In the genomic region with DNA sequence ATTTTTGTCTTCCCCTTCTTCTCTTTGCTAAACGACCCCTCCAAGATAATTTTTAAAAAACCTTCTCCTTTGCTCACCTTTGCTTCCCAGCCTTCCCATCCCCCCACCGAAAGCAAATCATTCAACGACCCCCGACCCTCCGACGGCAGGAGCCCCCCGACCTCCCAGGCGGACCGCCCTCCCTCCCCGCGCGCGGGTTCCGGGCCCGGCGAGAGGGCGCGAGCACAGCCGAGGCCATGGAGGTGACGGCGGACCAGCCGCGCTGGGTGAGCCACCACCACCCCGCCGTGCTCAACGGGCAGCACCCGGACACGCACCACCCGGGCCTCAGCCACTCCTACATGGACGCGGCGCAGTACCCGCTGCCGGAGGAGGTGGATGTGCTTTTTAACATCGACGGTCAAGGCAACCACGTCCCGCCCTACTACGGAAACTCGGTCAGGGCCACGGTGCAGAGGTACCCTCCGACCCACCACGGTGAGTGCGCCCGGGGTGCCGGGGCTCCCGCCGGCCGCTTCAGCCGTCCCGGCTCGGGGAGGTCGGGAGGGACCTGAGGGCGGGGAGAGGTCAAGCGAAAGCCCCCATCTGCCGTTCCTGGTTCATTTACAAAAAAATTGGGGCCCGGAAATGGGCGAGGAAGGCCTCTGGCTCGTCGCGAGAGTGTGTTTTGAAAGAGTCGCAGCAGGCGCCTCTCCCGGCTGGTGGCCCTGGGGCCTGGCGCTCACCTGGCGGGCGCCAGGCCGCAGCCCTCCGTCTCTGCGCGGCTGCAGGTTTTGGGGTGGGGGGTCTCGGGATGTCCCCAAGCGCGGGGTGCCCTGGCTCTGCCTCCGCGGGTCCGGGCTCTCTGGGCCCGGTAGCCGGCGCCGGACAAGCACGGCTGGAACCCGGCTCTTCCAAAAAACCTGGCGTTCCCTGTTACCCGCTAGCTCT, we compare ENCODE assay signal across 9 cellular contexts. TPM values are rescaled to one million over a fixed set of nuclear protein-coding genes. Genes with fewer than 3 reads are reported as not detected.
DNase-seq lines count a peak whose midpoint lies in the region; ATAC-seq and TF ChIP-seq lines count a peak whose summit lies in the region.
"Had no signal": no experiment of that assay in that cellular context is flagged by ENCODE, and none has a peak within 500 bp of the region (broad histone marks: within the 10 kb centered on the region; RNA-seq: fewer than 3 reads in every experiment).

No MANE protein-coding gene starts in this region.

- peak; percentile 16 for ATAC-seq in left lung

- no peaks in the 10 kb centered on the region for H3K9me3 ChIP-seq in left lung
- no peaks in the 10 kb centered on the region for H3K9me3 ChIP-seq in suprapubic skin

- no peak for DNase-seq in T-helper 2 cell treated with Interferon-gamma antibody and Interleukin-4, amounts not matched to agents 5 μg/mL and 100 μg/mL, for 36 hours (ENCODE audit: low spot score)
- no peak for DNase-seq in T-helper 2 cell
- peak; percentile 53 for DNase-seq in activated naive CD8-positive, alpha-beta T cell treated with anti-CD3 and anti-CD28 coated beads for 36 hours
- no peak for DNase-seq in left lung
- DNase-seq in suprapubic skin (ENCODE audit: low spot score in 2 of 2) = peak in 1 of 2 donors; percentile 55
- no peak for DNase-seq in NCI-H524 treated with DMSO at 0.1 percent for 48 hours (lab: John Stamatoyannopoulos, UW)
- DNase-seq in brain microvascular endothelial cell = no peak
- DNase-seq in NCI-H69 (lab: John Stamatoyannopoulos, UW) = no peak

- no peak for TF ChIP-seq EP300 in suprapubic skin (IDR thresholded peaks at IDR 0.05)

- H3K27me3 Mint-ChIP-seq in T-helper 2 cell treated with Interferon-gamma antibody and Interleukin-4, amounts not matched to agents 5 μg/mL and 100 μg/mL, for 36 hours (ENCODE audit: low read depth) = peaks cover 5% of the 10 kb centered on the region
- H3K27me3 Mint-ChIP-seq in activated naive CD8-positive, alpha-beta T cell treated with anti-CD3 and anti-CD28 coated beads for 36 hours = peaks cover 22% of the 10 kb centered on the region

- peak overlapping the region; percentile 56 to 77 for H3K27ac ChIP-seq in left lung
- H3K27ac ChIP-seq in suprapubic skin = peak overlapping the region; percentile 90
- H3K27ac ChIP-seq in brain microvascular endothelial cell = no peak overlapping the region
- H3K27ac ChIP-seq: SK-N-MC had no signal

- peaks cover 31% of the 10 kb centered on the region for H3K4me1 Mint-ChIP-seq in T-helper 2 cell treated with Interferon-gamma antibody and Interleukin-4, amounts not matched to agents 5 μg/mL and 100 μg/mL, for 36 hours (ENCODE audit: low read depth)
- peaks cover 62% of the 10 kb centered on the region for H3K4me1 Mint-ChIP-seq in activated naive CD8-positive, alpha-beta T cell treated with anti-CD3 and anti-CD28 coated beads for 36 hours

- in situ Hi-C loops in brain microvascular endothelial cell (cut with HindIII; ENCODE audit: low pct_ligation_motif_present, low sequenced_read_pairs) = no loop called here

- peak overlapping the region; percentile 98 for H3K4me3 Mint-ChIP-seq in T-helper 2 cell treated with Interferon-gamma antibody and Interleukin-4, amounts not matched to agents 5 μg/mL and 100 μg/mL, for 36 hours
- peak overlapping the region; percentile 91 for H3K4me3 Mint-ChIP-seq in activated naive CD8-positive, alpha-beta T cell treated with anti-CD3 and anti-CD28 coated beads for 36 hours

- 10% methylated on average over 32 of the region's 85 CpGs for WGBS in suprapubic skin

- H3K27me3 ChIP-seq in left lung (peaks cover 84 to 100% of the 10 kb centered on the region in 2 donors), suprapubic skin (peaks cover 67% of the 10 kb centered on the region), brain microvascular endothelial cell (replicated peaks) (peaks cover 86% of the 10 kb centered on the region)

- H3K36me3 ChIP-seq in left lung = no peaks in the 10 kb centered on the region
- no peaks in the 10 kb centered on the region for H3K36me3 ChIP-seq in suprapubic skin
- no peaks in the 10 kb centered on the region for H3K36me3 ChIP-seq in brain microvascular endothelial cell (replicated peaks)

- intact Hi-C loops in left lung (cut with DNase I) = no loop called here

- H3K4me3 ChIP-seq in left lung = peak overlapping the region; percentile 23 to 51
- H3K4me3 ChIP-seq in suprapubic skin = peak overlapping the region; percentile 68
- no peak overlapping the region for H3K4me3 ChIP-seq in brain microvascular endothelial cell (ENCODE audit: low read depth, low read length)

- peaks cover 72% of the 10 kb centered on the region for H3K36me3 Mint-ChIP-seq in T-helper 2 cell treated with Interferon-gamma antibody and Interleukin-4, amounts not matched to agents 5 μg/mL and 100 μg/mL, for 36 hours (ENCODE audit: low read depth)
- peaks cover 9% of the 10 kb centered on the region for H3K36me3 Mint-ChIP-seq in activated naive CD8-positive, alpha-beta T cell treated with anti-CD3 and anti-CD28 coated beads for 36 hours

- TF ChIP-seq CTCF in left lung (IDR thresholded peaks at IDR 0.05) (no peak), suprapubic skin (IDR thresholded peaks at IDR 0.05) (no peak), brain microvascular endothelial cell (IDR thresholded peaks at IDR 0.05; ENCODE audit: low read depth, low read length, missing control alignments) (no peak)

- H3K4me1 ChIP-seq in left lung (peaks cover 3 to 79% of the 10 kb centered on the region in 2 donors), suprapubic skin (peaks cover 66% of the 10 kb centered on the region)

- no peak for TF ChIP-seq POLR2A in suprapubic skin (IDR thresholded peaks at IDR 0.05)

- peak overlapping the region; percentile 93 for H3K27ac Mint-ChIP-seq in T-helper 2 cell treated with Interferon-gamma antibody and Interleukin-4, amounts not matched to agents 5 μg/mL and 100 μg/mL, for 36 hours
- peak overlapping the region; percentile 95 for H3K27ac Mint-ChIP-seq in activated naive CD8-positive, alpha-beta T cell treated with anti-CD3 and anti-CD28 coated beads for 36 hours

- no peaks in the 10 kb centered on the region for H3K9me3 Mint-ChIP-seq in T-helper 2 cell treated with Interferon-gamma antibody and Interleukin-4, amounts not matched to agents 5 μg/mL and 100 μg/mL, for 36 hours
- H3K9me3 Mint-ChIP-seq in activated naive CD8-positive, alpha-beta T cell treated with anti-CD3 and anti-CD28 coated beads for 36 hours = no peaks in the 10 kb centered on the region

RNA-seq across cellular contexts. Expression of gene GATA3, which starts 1.2 kb away (rescaled TPM):
- 1 to 10 TPM; 8.4 to 8.8 TPM for total RNA-seq in activated naive CD8-positive, alpha-beta T cell treated with anti-CD3 and anti-CD28 coated beads for 36 hours
- 1 to 10 TPM; 1.7 to 2.5 TPM for total RNA-seq in left lung
- 100 to 1,000 TPM in 3 of 4 donors, 10 to 100 TPM in 1; 91.0 to 241 (median 164) TPM for total RNA-seq in suprapubic skin

Comparison
In these comparisons a context has a peak if more than half of its experiments do, and no peak if none do; other contexts are left out.
1. RNA of gene GATA3, which starts 1.2 kb away (total RNA-seq): 91.0 to 241 TPM in suprapubic skin; 8.4 to 8.8 TPM in activated naive CD8-positive, alpha-beta T cell treated with anti-CD3 and anti-CD28 coated beads for 36 hours and 1.7 to 2.5 TPM in left lung; every median in the first group is over 4 times any median in the second.